ENCODE assay signal across 15 cellular contexts in genomic region chr1:204491653-204492052, GRCh38. TPM values are rescaled to one million over a fixed set of nuclear protein-coding genes. Genes with fewer than 3 reads are reported as not detected.
DNase-seq lines count a peak whose midpoint lies in the region; ATAC-seq, FAIRE-seq and TF ChIP-seq lines count a peak whose summit lies in the region.
"Had no signal": no experiment of that assay in that cellular context is flagged by ENCODE, and none has a peak within 500 bp of the region (broad histone marks: within the 10 kb centered on the region; RNA-seq: fewer than 3 reads in every experiment).

No MANE protein-coding gene starts in this region.

- ATAC-seq in heart right ventricle = no peak
- ATAC-seq in Right ventricle myocardium superior (ENCODE audit: poor library complexity) = no peak
- no peak for ATAC-seq in K562
- ATAC-seq in naive B cell (ENCODE audit: low read depth in 2 of 2) = no peak
- ATAC-seq in GM19023 (IDR thresholded peaks at IDR 0.05; ENCODE audit: unreplicated experiment) = no peak
- ATAC-seq: activated T-cell treated with anti-CD3 and anti-CD28 coated beads, Interleukin-2, amount 50 U/mL, for 4 hours had no signal

- H3K27ac ChIP-seq in heart right ventricle (peak overlapping the region in 9 of 10 donors; percentile 86 to 96 (median 94)), K562 (ENCODE audit: extremely low read depth, low read depth, low read length) (no peak overlapping the region)

- no peaks in the 10 kb centered on the region for H3K79me2 ChIP-seq in K562 (ENCODE audit: control insufficient read depth, insufficient read depth, low read length)

- in situ Hi-C loops in K562 (cut with MboI) = no loop called here

- BruUV-seq in K562 (replicated peaks; lab: Mats Ljungman, UMichigan) = no TSS peak

- H3K27me3 Mint-ChIP-seq in naive B cell (no peaks in the 10 kb centered on the region), type B pancreatic cell (no peaks in the 10 kb centered on the region)

- H3K4me3 ChIP-seq in heart right ventricle (peak overlapping the region in 7 of 10 donors; percentile 67 to 93 (median 87)), K562 (no peak overlapping the region)

- no peak for TF ChIP-seq EP300 in K562 (IDR thresholded peaks at IDR 0.05; ENCODE audit: low read length)

- H3K27ac Mint-ChIP-seq in naive B cell (peak overlapping the region in 5 of 6 donors; percentile 4 to 97 (median 93)), type B pancreatic cell (peak overlapping the region; percentile 98)

- DNase-seq in heart right ventricle = no peak
- DNase-seq in Right ventricle myocardium superior = no peak
- no peak for DNase-seq in K562 (ENCODE audit: extremely low read depth in 1 of 4, low spot score in 3 of 4)
- no peak for DNase-seq in naive B cell
- no peak for DNase-seq in type B pancreatic cell (ENCODE audit: extremely low spot score, unreplicated experiment)
- DNase-seq in NCI-H1105 treated with DMSO at 0.1 percent for 48 hours (lab: John Stamatoyannopoulos, UW) = no peak
- no peak for DNase-seq in central memory CD4-positive, alpha-beta T cell
- DNase-seq: activated T-cell treated with anti-CD3 and anti-CD28 coated beads, Interleukin-2, amount 50 U/mL, for 4 hours; cerebellar nuclear complex; HCEC 1CT; NCI-H1417 treated with DMSO at 0.1 percent for 48 hours; NCI-H524; SIG-M5; stimulated activated CD4-positive, alpha-beta T cell treated with anti-CD3 and anti-CD28 coated beads, Interleukin-12 subunit alpha, Interleukin-12 subunit beta, amount 100 ng/mL, for 4 hours had no signal

- CTCF ChIA-PET in K562 (lab: Yijun Ruan, JAX; ENCODE audit: low intra/inter-chr PET ratio) = no interaction called here

- H3K4me3 Mint-ChIP-seq in naive B cell (peak overlapping the region; percentile 97 to 99 (median 98)), type B pancreatic cell (peak overlapping the region; percentile 94)

- H2AFZ ChIP-seq in K562 (ENCODE audit: low read depth, low read length) = no peak overlapping the region

- intact Hi-C loops in heart right ventricle (cut with DNase I) = loop anchor here in 2 of 10 donors (2.0 to 5.0 kb wide), 2 partner anchors 44 to 45 kb away; no protein-coding TSS in a partner anchor
- intact Hi-C loops in Right ventricle myocardium superior (cut with DNase I) = no loop called here
- intact Hi-C loops in K562 (cut with micrococcal nuclease) = loop anchor here (5.0 kb wide), 1 partner anchor 284 kb away; no protein-coding TSS in a partner anchor

- H3K9me3 ChIP-seq in heart right ventricle = no peaks in the 10 kb centered on the region
- H3K9me3 ChIP-seq in K562 (replicated peaks; ENCODE audit: control insufficient read depth, insufficient read depth, low read depth, low read length) = no peaks in the 10 kb centered on the region

- H3K27me3 ChIP-seq in heart right ventricle (no peaks in the 10 kb centered on the region), K562 (ENCODE audit: control insufficient read depth in 2 of 2, insufficient read depth in 2 of 2, low read length in 2 of 2) (peaks cover 30 to 35% of the 10 kb centered on the region in 2 experiments)

- no peak for TF ChIP-seq RAD21 in K562 (CRISPR knock-in tag; conservative IDR thresholded peaks at IDR 0.05 in 1 of 2, IDR thresholded peaks at IDR 0.05 in 1 of 2)

- H3K36me3 Mint-ChIP-seq in naive B cell (peaks cover 24 to 29% of the 10 kb centered on the region in 2 donors), type B pancreatic cell (peaks cover 13% of the 10 kb centered on the region)

- H3K4me1 Mint-ChIP-seq in naive B cell (peaks cover 72 to 84% (median 83%) of the 10 kb centered on the region in 3 donors), type B pancreatic cell (ENCODE audit: unreplicated experiment) (peaks cover 39% of the 10 kb centered on the region)

- no peak for TF ChIP-seq CTCF in heart right ventricle (IDR thresholded peaks at IDR 0.05)
- no peak for TF ChIP-seq CTCF in K562 (IDR thresholded peaks at IDR 0.05 in 2 of 3, conservative IDR thresholded peaks at IDR 0.05 in 1 of 3; ENCODE audit: insufficient read depth in 2 of 3, low read depth in 1 of 3, low read length in 3 of 3)
- TF ChIP-seq CTCF in type B pancreatic cell (conservative IDR thresholded peaks at IDR 0.05) = no peak

- no peak for TF ChIP-seq POLR2A in K562 (conservative IDR thresholded peaks at IDR 0.05)

- 0 out of 2 replicates have a peak, but pooled peaks cover 3% of the 10 kb centered on the region for H4K20me1 ChIP-seq in K562 (replicated peaks; ENCODE audit: control insufficient read depth, insufficient read depth, low read length)

- POLR2A ChIA-PET in K562 (lab: Yijun Ruan, JAX) = interaction anchor here (0.7 to 2.1 kb wide), 6 partner anchors 9 to 74 kb away, joined by 3 to 9 read pairs (median 4); no protein-coding TSS in a partner anchor

- peaks cover 12 to 76% (median 34%) of the 10 kb centered on the region in 9 donors for H3K4me1 ChIP-seq in heart right ventricle
- peaks cover 14 to 15% of the 10 kb centered on the region in 2 experiments; a peak in 4 of 5 replicates for H3K4me1 ChIP-seq in K562 (replicated peaks in 1 of 2; ENCODE audit: control insufficient read depth in 2 of 2, insufficient read depth in 2 of 2, low read length in 2 of 2)

- no peak overlapping the region for H3K9ac ChIP-seq in K562 (ENCODE audit: insufficient read depth in 1 of 2, low read depth in 2 of 2, low read length in 2 of 2)

- H3K9me3 Mint-ChIP-seq in naive B cell (peaks cover 0 to 3% (median 0%) of the 10 kb centered on the region in 7 donors), type B pancreatic cell (no peaks in the 10 kb centered on the region)
- H3K9me3 Mint-ChIP-seq: activated T-cell treated with anti-CD3 and anti-CD28 coated beads, Interleukin-2, amount 50 U/mL, for 4 hours had no signal

- no peaks in the 10 kb centered on the region for H3K9me1 ChIP-seq in K562 (ENCODE audit: control insufficient read depth, insufficient read depth, low read length)

- no peak overlapping the region for H3K4me2 ChIP-seq in K562 (ENCODE audit: insufficient read depth, low read length)

- H3K36me3 ChIP-seq in heart right ventricle = peaks cover 0 to 11% (median 0%) of the 10 kb centered on the region in 9 donors
- no peaks in the 10 kb centered on the region for H3K36me3 ChIP-seq in K562 (ENCODE audit: control insufficient read depth, insufficient read depth, low read length)

- no peak for FAIRE-seq in K562 (lab: Jason Lieb, UNC)

TF ChIP-seq in K562, 482 proteins besides CTCF, POLR2A, EP300 and RAD21 (continues in another document):
- no peak for TF ChIP-seq KDM1A (IDR thresholded peaks at IDR 0.05)
- peak; percentile 75 for TF ChIP-seq MAFK (IDR thresholded peaks at IDR 0.05; ENCODE audit: low read length)
- TF ChIP-seq C11orf30 (IDR thresholded peaks at IDR 0.05; ENCODE audit: low read depth) = peak; percentile 81; the same call in 1 of the 2 replicates
- TF ChIP-seq U2AF1 (optimal IDR thresholded peaks at IDR 0.05; ENCODE audit: low read depth, low read length) = no peak

RNA-seq across cellular contexts. Expression of gene PIK3C2B, which starts 3.0 kb away (rescaled TPM):
- total RNA-seq in heart right ventricle (10 to 100 TPM; 16.4 to 31.9 (median 23.0) TPM), Right ventricle myocardium superior (17.7 TPM), K562 (2014; rRNA removed) (0.95 and 1.6 TPM in 2 replicates), K562 (2014; rRNA removed; fragmentation: Illumina TruSeq; extraction: Trizol) (0.61 and 0.62 TPM in 2 replicates), K562 (2015; rRNA removed; fragmentation: Illumina TruSeq; extraction: Trizol) (0.34 and 0.72 TPM in 2 replicates), K562 (2021) (1.8 and 2.9 TPM in 2 replicates), type B pancreatic cell (ENCODE audit: low replicate concordance) (55.1 and 77.5 TPM in 2 replicates)
- polyA plus RNA-seq in heart right ventricle (10 to 100 TPM in 1 of 2 donors, 1 to 10 TPM in 1; 4.4 to 16.6 TPM), K562 (2011; rRNA removed) (1.1 and 4.0 TPM in 2 replicates), K562 (2014; fragmentation: Illumina TruSeq; extraction: Trizol) (0.55 and 0.82 TPM in 2 replicates), K562 (2014; fragmentation: Nextera tagmentation; extraction: Ambion mirVana) (under 1 TPM; 0.10 to 0.27 TPM), K562 (2014; rRNA removed) (0.27 and 0.65 TPM in 2 replicates), naive B cell (ENCODE audit: low read depth in 6 of 6) (10 to 100 TPM in 3 of 6 donors, 1 to 10 TPM in 2, not detected in 1; 8.5 to 16.9 (median 10.6) TPM)
- 1.7 and 12.0 TPM in 2 replicates for total RNA-seq in K562 (2011; cell fraction: chromatin; rRNA removed; ENCODE audit: low replicate concordance)
- total RNA-seq in K562 (2011; cell fraction: nucleolus; rRNA removed) = 2.2 and 6.7 TPM in 2 replicates
- 2.1 and 2.4 TPM in 2 replicates for total RNA-seq in K562 (2011; cell fraction: nucleoplasm; rRNA removed)
- 2.0 and 3.0 TPM in 2 replicates for polyA plus RNA-seq in K562 (2011; cell fraction: cytosol; rRNA removed)
- polyA plus RNA-seq in K562 (2011; cell fraction: nucleus; rRNA removed) = 3.8 and 3.9 TPM in 2 replicates
- 1.4 and 2.8 TPM in 2 replicates for polyA plus RNA-seq in K562 (2012)
- polyA minus RNA-seq in K562 (2011; rRNA and poly(A)+ RNA removed) = 3.3 and 3.9 TPM in 2 replicates
- polyA minus RNA-seq in K562 (2011; cell fraction: cytosol; rRNA and poly(A)+ RNA removed) = 2.7 and 7.7 TPM in 2 replicates
- 3.1 and 6.1 TPM in 2 replicates for polyA minus RNA-seq in K562 (2011; cell fraction: nucleus; rRNA and poly(A)+ RNA removed)

RNA-seq across cellular contexts. Expression of gene MDM4, which starts 24.6 kb away (rescaled TPM):
- total RNA-seq in heart right ventricle = 10 to 100 TPM; 30.7 to 43.7 (median 40.5) TPM
- 10 to 100 TPM in 1 of 2 donors, 1 to 10 TPM in 1; 3.7 to 17.6 TPM for polyA plus RNA-seq in heart right ventricle
- total RNA-seq in Right ventricle myocardium superior = 24.2 TPM
- 237 and 644 TPM in 2 replicates for total RNA-seq in K562 (2011; cell fraction: chromatin; rRNA removed; ENCODE audit: low replicate concordance)
- 117 and 136 TPM in 2 replicates for total RNA-seq in K562 (2011; cell fraction: nucleolus; rRNA removed)
- total RNA-seq in K562 (2011; cell fraction: nucleoplasm; rRNA removed) = 249 and 386 TPM in 2 replicates
- total RNA-seq in K562 (2014; rRNA removed) = 21.2 and 24.6 TPM in 2 replicates
- 40.6 and 53.0 TPM in 2 replicates for total RNA-seq in K562 (2014; rRNA removed; fragmentation: Illumina TruSeq; extraction: Trizol)
- total RNA-seq in K562 (2015; rRNA removed; fragmentation: Illumina TruSeq; extraction: Trizol) = 32.2 and 33.4 TPM in 2 replicates
- total RNA-seq in K562 (2021) = 55.9 and 61.7 TPM in 2 replicates
- polyA plus RNA-seq in K562 (2011; rRNA removed) = 41.2 and 46.7 TPM in 2 replicates
- 5.9 and 16.5 TPM in 2 replicates for polyA plus RNA-seq in K562 (2011; cell fraction: cytosol; rRNA removed)
- 63.1 and 81.2 TPM in 2 replicates for polyA plus RNA-seq in K562 (2011; cell fraction: nucleus; rRNA removed)
- polyA plus RNA-seq in K562 (2012) = 5.2 and 7.5 TPM in 2 replicates
- 10.0 TPM in 2 replicates for polyA plus RNA-seq in K562 (2014; fragmentation: Illumina TruSeq; extraction: Trizol)
- polyA plus RNA-seq in K562 (2014; fragmentation: Nextera tagmentation; extraction: Ambion mirVana) = 10 to 100 TPM in 1 of 2 experiments, 1 to 10 TPM in 1; 3.3 to 11.1 TPM
- polyA plus RNA-seq in K562 (2014; rRNA removed) = 17.9 and 22.6 TPM in 2 replicates
- polyA minus RNA-seq in K562 (2011; rRNA and poly(A)+ RNA removed) = 171 and 249 TPM in 2 replicates
- 15.7 and 26.6 TPM in 2 replicates for polyA minus RNA-seq in K562 (2011; cell fraction: cytosol; rRNA and poly(A)+ RNA removed)
- 120 and 165 TPM in 2 replicates for polyA minus RNA-seq in K562 (2011; cell fraction: nucleus; rRNA and poly(A)+ RNA removed)
- polyA plus RNA-seq in naive B cell (ENCODE audit: low read depth in 6 of 6) = 10 to 100 TPM; 12.6 to 50.8 (median 28.2) TPM
- total RNA-seq in type B pancreatic cell (ENCODE audit: low replicate concordance) = 70.0 and 101 TPM in 2 replicates
